In the genomic region with DNA sequence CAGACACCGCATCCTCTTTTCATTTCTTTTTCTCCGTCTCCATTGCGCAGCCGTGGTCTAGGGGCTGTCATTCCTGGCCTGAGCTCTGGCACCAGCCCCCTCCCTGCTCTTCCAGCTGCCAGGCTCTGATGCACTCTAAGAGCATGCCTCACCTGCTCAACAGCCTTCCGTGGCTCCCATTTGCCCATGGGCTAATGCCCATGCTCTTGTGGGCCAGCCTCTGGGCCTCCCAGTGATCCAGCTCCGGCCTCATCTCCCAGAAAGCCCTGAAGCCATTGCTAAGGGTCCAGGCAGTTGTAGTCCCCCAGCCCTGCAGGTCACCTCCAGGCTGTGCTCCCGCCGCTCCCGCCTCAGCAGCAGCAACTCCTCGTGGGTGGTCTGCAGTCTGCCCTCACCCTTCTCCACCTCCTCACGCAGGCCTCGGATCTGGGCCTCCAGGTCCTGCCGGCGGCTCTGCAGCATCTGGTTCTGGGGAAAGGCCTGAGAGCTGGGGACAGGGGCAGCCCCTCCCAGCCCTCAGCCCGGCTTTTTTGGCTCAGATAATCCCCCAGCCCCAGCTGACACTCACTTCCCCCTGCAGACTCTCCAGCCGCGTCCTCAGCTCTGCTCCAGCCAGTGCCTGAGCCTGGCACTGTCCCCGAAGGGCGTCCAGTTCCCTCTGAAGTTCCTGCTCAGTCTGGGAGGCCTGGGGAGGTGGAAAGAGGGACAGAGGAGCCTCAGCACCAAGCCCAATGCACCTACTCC, we compare ENCODE assay signal across 16 cellular contexts. TPM values are rescaled to one million over a fixed set of nuclear protein-coding genes. Genes with fewer than 3 reads are reported as not detected.
A peak's percentile ranks its signal among the peaks of the same experiment; 100 is the strongest.
DNase-seq lines count a peak whose midpoint lies in the region; ATAC-seq, FAIRE-seq and TF ChIP-seq lines count a peak whose summit lies in the region.
"Had no signal": no experiment of that assay in that cellular context is flagged by ENCODE, and none has a peak within 500 bp of the region (broad histone marks: within the 10 kb centered on the region; RNA-seq: fewer than 3 reads in every experiment).

No MANE protein-coding gene starts in this region.

- H2AFZ ChIP-seq in H1 (ENCODE audit: low read length) (no peak overlapping the region), PC-9 (no peak overlapping the region)
- H2AFZ ChIP-seq: parathyroid adenoma had no signal

- H3K4me3 Mint-ChIP-seq in natural killer cell treated with Interleukin-12 subunit alpha and Interleukin-12 subunit beta and Interleukin-15 and Interleukin-18, amount 100 ng/mL, for 72 hours: peak overlapping the region; percentile 48
- H3K4me3 Mint-ChIP-seq in natural killer cell: no peak overlapping the region
- peak overlapping the region; percentile 44 to 74 (median 62) for H3K4me3 Mint-ChIP-seq in T-cell
- H3K4me3 Mint-ChIP-seq in type B pancreatic cell: peak overlapping the region; percentile 49

- H3K27ac Mint-ChIP-seq in natural killer cell treated with Interleukin-12 subunit alpha and Interleukin-12 subunit beta and Interleukin-15 and Interleukin-18, amount 100 ng/mL, for 72 hours: no peak overlapping the region
- no peak overlapping the region for H3K27ac Mint-ChIP-seq in natural killer cell
- no peak overlapping the region for H3K27ac Mint-ChIP-seq in T-cell
- peak overlapping the region; percentile 76 for H3K27ac Mint-ChIP-seq in type B pancreatic cell

- peaks cover 0 to 9% (median 6%) of the 10 kb centered on the region in 4 experiments; a peak in 6 of 7 replicates for H3K4me1 ChIP-seq in H1 (replicated peaks in 1 of 4; ENCODE audit: control insufficient read depth in 3 of 4, insufficient read depth in 4 of 4, low read length in 3 of 4)
- peaks cover 30% of the 10 kb centered on the region for H3K4me1 ChIP-seq in PC-9 (replicated peaks; ENCODE audit: insufficient read depth)
- H3K4me1 ChIP-seq: parathyroid adenoma had no signal

- CTCF ChIA-PET in T-cell (lab: Charles Lee): interaction anchor here (1.0 to 2.0 kb wide), 3 partner anchors 22 to 100 kb away, joined by 3 to 28 read pairs (median 3); no protein-coding TSS in a partner anchor
- CTCF ChIA-PET in H1 (lab: Charles Lee; ENCODE audit: partially characterized antibody): interaction anchor here (0.6 to 23.8 kb wide), 23 partner anchors 11 to 1366 kb away, joined by 3 to 639 read pairs (median 10); a partner anchor contains a TSS
- CTCF ChIA-PET in PC-9 (lab: Charles Lee): interaction anchor here (1.7 to 2.5 kb wide), 2 partner anchors 18 to 99 kb away, joined by 5 to 16 read pairs; a partner anchor contains a TSS

- no peak overlapping the region for H3K14ac ChIP-seq in H1 (ENCODE audit: insufficient read length)

- ATAC-seq in natural killer cell treated with Interleukin-12 subunit alpha and Interleukin-12 subunit beta and Interleukin-15 and Interleukin-18, amount 100 ng/mL, for 72 hours: no peak
- ATAC-seq in natural killer cell (no peak), T-cell (replicated peaks in 1 of 4) (no peak)
- ATAC-seq: left colon, mucosa of descending colon had no signal

- H3K36me3 ChIP-seq in H1 (ENCODE audit: control insufficient read depth in 2 of 4, insufficient read depth in 4 of 4, low read length in 3 of 4) (peaks cover 0 to 21% (median 9%) of the 10 kb centered on the region in 4 experiments; a peak in 7 of 8 replicates), PC-9 (ENCODE audit: low read depth) (0 out of 2 replicates have a peak, but pooled peaks cover 3% of the 10 kb centered on the region)

- no peak overlapping the region for H2BK15ac ChIP-seq in H1 (ENCODE audit: low read length)

- H3K27ac ChIP-seq in H1 (ENCODE audit: low read depth, low read length): no peak overlapping the region
- no peak overlapping the region for H3K27ac ChIP-seq in PC-9
- H3K27ac ChIP-seq: parathyroid adenoma had no signal

- H3K79me1 ChIP-seq in H1 (ENCODE audit: low read depth, low read length): no peaks in the 10 kb centered on the region

- no peak for TF ChIP-seq RAD21 in H1 (IDR thresholded peaks at IDR 0.05 in 1 of 2, conservative IDR thresholded peaks at IDR 0.05 in 1 of 2; ENCODE audit: low read depth in 2 of 2, low read length in 2 of 2)

- peaks cover 33 to 43% of the 10 kb centered on the region in 2 donors for H3K27me3 Mint-ChIP-seq in natural killer cell treated with Interleukin-12 subunit alpha and Interleukin-12 subunit beta and Interleukin-15 and Interleukin-18, amount 100 ng/mL, for 72 hours
- H3K27me3 Mint-ChIP-seq in natural killer cell (ENCODE audit: low read depth in 2 of 2) (peaks cover 35 to 47% of the 10 kb centered on the region in 2 donors), T-cell (peaks cover 39 to 46% of the 10 kb centered on the region in 2 donors), type B pancreatic cell (peaks cover 39% of the 10 kb centered on the region)

- H3K18ac ChIP-seq in H1 (ENCODE audit: extremely low read depth, low read length): no peak overlapping the region

- H3K4me3 ChIP-seq in H1 (ENCODE audit: extremely low read depth in 1 of 4, insufficient read depth in 2 of 4, low read depth in 3 of 4, low read length in 4 of 4) (no peak overlapping the region), PC-9 (no peak overlapping the region)
- H3K4me3 ChIP-seq: mucosa of descending colon had no signal

- no peak overlapping the region for H2BK120ac ChIP-seq in H1 (replicated peaks; ENCODE audit: low read depth, low read length)

- WGBS in H1 (ENCODE audit: extremely low coverage in 1 of 2, insufficient coverage in 1 of 2, insufficient read length in 1 of 2, insufficient replicate concordance in 2 of 2, low coverage in 1 of 2, low lambda C conversion rate in 2 of 2, missing lambda C conversion rate in 1 of 2), 2 experiments: 95% methylated on average over 17 of the region's 19 CpGs; no CpG with 5 or more reads in 1 of the 2 experiments

- DNase-seq in natural killer cell treated with Interleukin-12 subunit alpha and Interleukin-12 subunit beta and Interleukin-15 and Interleukin-18, amount 100 ng/mL, for 72 hours (ENCODE audit: low spot score): no peak
- DNase-seq in natural killer cell (no peak), T-cell (no peak), H1 (ENCODE audit: low read depth in 1 of 2, low spot score in 2 of 2) (peak in 1 of 2 experiments; percentile 40), type B pancreatic cell (ENCODE audit: extremely low spot score, unreplicated experiment) (no peak), NCI-H146 treated with DMSO at 0.1 percent for 48 hours (lab: John Stamatoyannopoulos, UW; ENCODE audit: unreplicated experiment) (no peak), PC-9 (no peak), GM20000 (ENCODE audit: low spot score) (no peak)
- DNase-seq: cerebellar nuclear complex, DMS79 treated with DMSO at 0.1 percent for 48 hours, NCI-H2081, NCI-H524, OCI-M1 had no signal

- H4K8ac ChIP-seq in H1 (ENCODE audit: extremely low read depth, insufficient read depth, low read length): no peak overlapping the region; the same call in 1 of the 2 replicates

- H3K23me2 ChIP-seq in H1 (ENCODE audit: low read depth, low read length): no peaks in the 10 kb centered on the region

- TF ChIP-seq POLR2A in H1 (IDR thresholded peaks at IDR 0.05; ENCODE audit: control extremely low read depth in 1 of 2, low read depth in 2 of 2, low read length in 2 of 2): no peak

- peaks cover 54% of the 10 kb centered on the region for H3F3A ChIP-seq in PC-9 (ENCODE audit: insufficient read depth, low read depth)

- H3K4me1 Mint-ChIP-seq in natural killer cell treated with Interleukin-12 subunit alpha and Interleukin-12 subunit beta and Interleukin-15 and Interleukin-18, amount 100 ng/mL, for 72 hours (ENCODE audit: low read depth in 2 of 2): peaks cover 34 to 36% of the 10 kb centered on the region in 2 donors
- H3K4me1 Mint-ChIP-seq in natural killer cell (peaks cover 6 to 36% of the 10 kb centered on the region in 2 donors), T-cell (peaks cover 19 to 39% (median 28%) of the 10 kb centered on the region in 3 donors), type B pancreatic cell (ENCODE audit: unreplicated experiment) (peaks cover 12% of the 10 kb centered on the region)

- H3K4me2 ChIP-seq in H1 (ENCODE audit: insufficient read depth in 1 of 2, low read depth in 2 of 2, low read length in 2 of 2) (no peak overlapping the region), PC-9 (no peak overlapping the region)

- TF ChIP-seq CTCF in natural killer cell (IDR thresholded peaks at IDR 0.05) (no peak), H1 (IDR thresholded peaks at IDR 0.05; ENCODE audit: control extremely low read depth in 1 of 3, insufficient read depth in 1 of 3, low read depth in 1 of 3, low read length in 3 of 3) (no peak), type B pancreatic cell (conservative IDR thresholded peaks at IDR 0.05) (no peak), PC-9 (conservative IDR thresholded peaks at IDR 0.05) (no peak), GM20000 (IDR thresholded peaks at IDR 0.05; ENCODE audit: extremely low read depth, missing control alignments) (no peak)

- POLR2A ChIA-PET in T-cell (lab: Charles Lee) (interaction anchor here in 1 of 2 donors (0.6 kb wide), 1 partner anchor 1841 kb away, joined by 3 read pairs; no protein-coding TSS in a partner anchor), H1 (lab: Charles Lee; ENCODE audit: partially characterized antibody) (interaction anchor here (0.7 to 35.7 kb wide), 8 partner anchors 1 to 102 kb away, joined by 3 to 1808 read pairs (median 78); a partner anchor contains a TSS), PC-9 (lab: Charles Lee; ENCODE audit: unreplicated experiment) (no interaction called here)

- no peak overlapping the region for H3K9ac ChIP-seq in H1 (replicated peaks in 1 of 4; ENCODE audit: extremely low read depth in 1 of 4, low read depth in 3 of 4, low read length in 3 of 4)
- H3K9ac ChIP-seq: parathyroid adenoma had no signal

- H4K5ac ChIP-seq in H1 (ENCODE audit: insufficient read length, low read depth, low read length): no peak overlapping the region

- H2AK5ac ChIP-seq in H1 (ENCODE audit: low read depth, low read length): no peak overlapping the region

- H2BK20ac ChIP-seq in H1 (ENCODE audit: low read length): 0 out of 2 replicates have a peak overlapping the region, but pooled peaks have one; percentile 48

- intact Hi-C loops in natural killer cell (cut with micrococcal nuclease): no loop called here
- intact Hi-C loops in PC-9 (cut with micrococcal nuclease; ENCODE audit: unreplicated experiment): no loop called here

- H2BK5ac ChIP-seq in H1 (ENCODE audit: low read depth, low read length): no peak overlapping the region

- H3K9me2 ChIP-seq in PC-9 (ENCODE audit: insufficient read depth): no peaks in the 10 kb centered on the region

- no peak overlapping the region for H3K4ac ChIP-seq in H1 (replicated peaks; ENCODE audit: insufficient read length, low read depth, low read length)

- BruUV-seq in PC-9 (replicated peaks; lab: Mats Ljungman, UMichigan): no TSS peak

- H3K56ac ChIP-seq in H1 (replicated peaks; ENCODE audit: insufficient read length, low read depth, low read length): no peak overlapping the region

- H3K27me3 ChIP-seq in H1 (replicated peaks in 1 of 4; ENCODE audit: control insufficient read depth in 3 of 4, extremely low read depth in 1 of 4, insufficient read depth in 3 of 4, low read length in 3 of 4) (no peaks in the 10 kb centered on the region), PC-9 (ENCODE audit: insufficient read depth, low read depth) (no peaks in the 10 kb centered on the region)

- no peaks in the 10 kb centered on the region for H3K9me3 Mint-ChIP-seq in natural killer cell treated with Interleukin-12 subunit alpha and Interleukin-12 subunit beta and Interleukin-15 and Interleukin-18, amount 100 ng/mL, for 72 hours
- H3K9me3 Mint-ChIP-seq in natural killer cell (no peaks in the 10 kb centered on the region), T-cell (no peaks in the 10 kb centered on the region), type B pancreatic cell (no peaks in the 10 kb centered on the region)

- H4K91ac ChIP-seq in H1 (replicated peaks; ENCODE audit: insufficient read length, low read length): no peak overlapping the region

- H2BK12ac ChIP-seq in H1 (ENCODE audit: low read depth, low read length): no peak overlapping the region

- no peak overlapping the region for H3K23ac ChIP-seq in H1 (ENCODE audit: insufficient read length)

- H3K9me3 ChIP-seq in H1 (ENCODE audit: insufficient read depth in 2 of 2, low read depth in 1 of 2, low read length in 1 of 2) (no peaks in the 10 kb centered on the region), PC-9 (ENCODE audit: insufficient read depth, low read depth) (no peaks in the 10 kb centered on the region)
- H3K9me3 ChIP-seq: mucosa of descending colon had no signal

- no peak for TF ChIP-seq EP300 in H1 (IDR thresholded peaks at IDR 0.05; ENCODE audit: borderline replicate concordance in 1 of 2, low read depth in 2 of 2, low read length in 2 of 2)

- H3K79me2 ChIP-seq in H1 (ENCODE audit: control insufficient read depth in 1 of 2, insufficient read depth in 2 of 2, low read length in 2 of 2): no peaks in the 10 kb centered on the region
- H3K79me2 ChIP-seq in PC-9 (ENCODE audit: low read depth): peaks cover 6% of the 10 kb centered on the region
- H3K79me2 ChIP-seq: parathyroid adenoma had no signal

- FAIRE-seq in H1 (lab: Jason Lieb, UNC): no peak

- H4K20me1 ChIP-seq in H1 (replicated peaks in 1 of 2; ENCODE audit: control insufficient read depth in 1 of 2, insufficient read depth in 2 of 2, low read length in 2 of 2) (peaks cover 8 to 33% of the 10 kb centered on the region in 2 experiments), PC-9 (ENCODE audit: insufficient read depth) (peaks cover 11% of the 10 kb centered on the region; the same call in 1 of the 2 replicates)

- no peaks in the 10 kb centered on the region for H3K36me3 Mint-ChIP-seq in natural killer cell treated with Interleukin-12 subunit alpha and Interleukin-12 subunit beta and Interleukin-15 and Interleukin-18, amount 100 ng/mL, for 72 hours
- H3K36me3 Mint-ChIP-seq in natural killer cell: no peaks in the 10 kb centered on the region
- H3K36me3 Mint-ChIP-seq in T-cell: peaks cover 9% of the 10 kb centered on the region
- H3K36me3 Mint-ChIP-seq in type B pancreatic cell: peaks cover 4% of the 10 kb centered on the region

RNA-seq across cellular contexts. Expression of a gene that starts 6.4 kb away (rescaled TPM):
- total RNA-seq in natural killer cell treated with Interleukin-12 subunit alpha and Interleukin-12 subunit beta and Interleukin-15 and Interleukin-18, amount 100 ng/mL, for 72 hours: under 1 TPM; 0.50 to 0.67 TPM
- total RNA-seq in natural killer cell (not detected), T-cell (under 1 TPM in 3 of 5 donors, not detected in 2; 0.13 to 0.16 (median 0.15) TPM), type B pancreatic cell (ENCODE audit: low replicate concordance) (15.2 and 28.6 TPM in 2 replicates), PC-9 (2021) (57.9 and 68.7 TPM in 2 replicates)
- total RNA-seq in H1 (2021; fragmentation: NEBNext Ultra II Directional; extraction: Animal tissue kit (Norgen Biotek cat#: 25700)): 14.3 and 15.9 TPM in 2 replicates
- 7.3 and 14.2 TPM in 2 replicates for polyA plus RNA-seq in H1 (2011; rRNA removed)
- polyA plus RNA-seq in H1 (2011; cell fraction: cytosol; rRNA removed): 18.0 TPM
- 32.3 TPM for polyA plus RNA-seq in H1 (2011; cell fraction: nucleus; rRNA removed)
- polyA plus RNA-seq in H1 (2012, experiment 1 of 2): 9.8 to 15.5 TPM (median 13.9 TPM) in 4 replicates
- 5.9 TPM for polyA plus RNA-seq in H1 (2012, experiment 2 of 2)
- polyA plus RNA-seq in H1 (2013, experiment 1 of 2): 10.2 TPM
- 9.1 TPM for polyA plus RNA-seq in H1 (2013, experiment 2 of 2)
- polyA minus RNA-seq in H1 (2011; rRNA and poly(A)+ RNA removed): 2.5 and 4.1 TPM in 2 replicates
- polyA minus RNA-seq in H1 (2011; cell fraction: cytosol; rRNA and poly(A)+ RNA removed): 4.6 TPM
- 8.3 TPM for polyA minus RNA-seq in H1 (2011; cell fraction: nucleus; rRNA and poly(A)+ RNA removed)

RNA-seq across cellular contexts. Expression of a gene that starts 6.5 kb away (rescaled TPM):
- total RNA-seq in natural killer cell treated with Interleukin-12 subunit alpha and Interleukin-12 subunit beta and Interleukin-15 and Interleukin-18, amount 100 ng/mL, for 72 hours: 10 to 100 TPM; 33.6 to 58.8 TPM
- total RNA-seq in natural killer cell (10 to 100 TPM; 17.1 to 21.5 (median 17.2) TPM), T-cell (10 to 100 TPM; 23.7 to 32.8 (median 31.7) TPM), type B pancreatic cell (ENCODE audit: low replicate concordance) (40.1 and 50.7 TPM in 2 replicates), PC-9 (2021) (69.9 and 109 TPM in 2 replicates)
- total RNA-seq in H1 (2021; fragmentation: NEBNext Ultra II Directional; extraction: Animal tissue kit (Norgen Biotek cat#: 25700)): 78.5 and 82.9 TPM in 2 replicates
- 111 and 137 TPM in 2 replicates for polyA plus RNA-seq in H1 (2011; rRNA removed)
- polyA plus RNA-seq in H1 (2011; cell fraction: cytosol; rRNA removed): 105 TPM
- polyA plus RNA-seq in H1 (2011; cell fraction: nucleus; rRNA removed): 118 TPM
- 65.6 to 98.4 TPM (median 93.0 TPM) in 4 replicates for polyA plus RNA-seq in H1 (2012, experiment 1 of 2)
- polyA plus RNA-seq in H1 (2012, experiment 2 of 2): 114 TPM
- polyA plus RNA-seq in H1 (2013, experiment 1 of 2): 36.7 TPM
- polyA plus RNA-seq in H1 (2013, experiment 2 of 2): 34.1 TPM
- 48.6 and 73.0 TPM in 2 replicates for polyA minus RNA-seq in H1 (2011; rRNA and poly(A)+ RNA removed)
- 59.2 TPM for polyA minus RNA-seq in H1 (2011; cell fraction: cytosol; rRNA and poly(A)+ RNA removed)
- 37.9 TPM for polyA minus RNA-seq in H1 (2011; cell fraction: nucleus; rRNA and poly(A)+ RNA removed)

RNA-seq across cellular contexts. Expression of a gene that starts 6.6 kb away (rescaled TPM):
- total RNA-seq in natural killer cell treated with Interleukin-12 subunit alpha and Interleukin-12 subunit beta and Interleukin-15 and Interleukin-18, amount 100 ng/mL, for 72 hours: 10 to 100 TPM; 14.3 to 18.4 TPM
- total RNA-seq in natural killer cell: 10 to 100 TPM; 15.4 to 21.8 (median 16.0) TPM
- total RNA-seq in T-cell: 10 to 100 TPM; 11.4 to 25.9 (median 22.3) TPM
- 66.2 and 72.7 TPM in 2 replicates for total RNA-seq in H1 (2021; fragmentation: NEBNext Ultra II Directional; extraction: Animal tissue kit (Norgen Biotek cat#: 25700))
- 138 and 195 TPM in 2 replicates for polyA plus RNA-seq in H1 (2011; rRNA removed)
- 98.0 TPM for polyA plus RNA-seq in H1 (2011; cell fraction: cytosol; rRNA removed)
- 119 TPM for polyA plus RNA-seq in H1 (2011; cell fraction: nucleus; rRNA removed)
- 100 to 142 TPM (median 123 TPM) in 4 replicates for polyA plus RNA-seq in H1 (2012, experiment 1 of 2)
- 151 TPM for polyA plus RNA-seq in H1 (2012, experiment 2 of 2)
- 119 TPM for polyA plus RNA-seq in H1 (2013, experiment 1 of 2)
- polyA plus RNA-seq in H1 (2013, experiment 2 of 2): 124 TPM
- polyA minus RNA-seq in H1 (2011; rRNA and poly(A)+ RNA removed): 16.3 and 19.5 TPM in 2 replicates
- 37.1 TPM for polyA minus RNA-seq in H1 (2011; cell fraction: cytosol; rRNA and poly(A)+ RNA removed)
- 29.6 TPM for polyA minus RNA-seq in H1 (2011; cell fraction: nucleus; rRNA and poly(A)+ RNA removed)
- 34.8 and 49.4 TPM in 2 replicates for total RNA-seq in type B pancreatic cell (ENCODE audit: low replicate concordance)
- total RNA-seq in PC-9 (2021): 118 and 186 TPM in 2 replicates

RNA-seq across cellular contexts. Expression of a gene that starts 10.1 kb away (rescaled TPM):
- total RNA-seq in natural killer cell treated with Interleukin-12 subunit alpha and Interleukin-12 subunit beta and Interleukin-15 and Interleukin-18, amount 100 ng/mL, for 72 hours: 1 to 10 TPM; 6.4 to 6.5 TPM
- total RNA-seq in natural killer cell: 1 to 10 TPM; 2.4 to 3.7 (median 3.1) TPM
- 1 to 10 TPM in 4 of 5 donors, under 1 TPM in 1; 0.43 to 3.7 (median 2.5) TPM for total RNA-seq in T-cell
- total RNA-seq in H1 (2021; fragmentation: NEBNext Ultra II Directional; extraction: Animal tissue kit (Norgen Biotek cat#: 25700)): 77.0 and 81.0 TPM in 2 replicates
- 82.5 and 121 TPM in 2 replicates for polyA plus RNA-seq in H1 (2011; rRNA removed)
- polyA plus RNA-seq in H1 (2011; cell fraction: cytosol; rRNA removed): 88.3 TPM
- polyA plus RNA-seq in H1 (2011; cell fraction: nucleus; rRNA removed): 120 TPM
- polyA plus RNA-seq in H1 (2012, experiment 1 of 2): 45.8 to 72.6 TPM (median 63.2 TPM) in 4 replicates
- 45.0 TPM for polyA plus RNA-seq in H1 (2012, experiment 2 of 2)
- polyA plus RNA-seq in H1 (2013, experiment 1 of 2): 89.9 TPM
- polyA plus RNA-seq in H1 (2013, experiment 2 of 2): 111 TPM
- polyA minus RNA-seq in H1 (2011; rRNA and poly(A)+ RNA removed): 16.6 and 17.1 TPM in 2 replicates
- 52.9 TPM for polyA minus RNA-seq in H1 (2011; cell fraction: cytosol; rRNA and poly(A)+ RNA removed)
- 42.5 TPM for polyA minus RNA-seq in H1 (2011; cell fraction: nucleus; rRNA and poly(A)+ RNA removed)
- 24.0 and 55.5 TPM in 2 replicates for total RNA-seq in type B pancreatic cell (ENCODE audit: low replicate concordance)
- total RNA-seq in PC-9 (2021): 226 and 242 TPM in 2 replicates

RNA-seq across cellular contexts. Expression of a gene that starts 12.3 kb away (rescaled TPM):
- not detected for total RNA-seq in natural killer cell treated with Interleukin-12 subunit alpha and Interleukin-12 subunit beta and Interleukin-15 and Interleukin-18, amount 100 ng/mL, for 72 hours
- total RNA-seq in natural killer cell: not detected
- 1 to 10 TPM in 1 of 5 donors, under 1 TPM in 2, not detected in 2; 0.30 to 1.1 (median 0.85) TPM for total RNA-seq in T-cell
- total RNA-seq in H1 (2021; fragmentation: NEBNext Ultra II Directional; extraction: Animal tissue kit (Norgen Biotek cat#: 25700)): 747 and 793 TPM in 2 replicates
- polyA plus RNA-seq in H1 (2011; rRNA removed): 1,115 and 1,541 TPM in 2 replicates
- 1,064 TPM for polyA plus RNA-seq in H1 (2011; cell fraction: cytosol; rRNA removed)
- polyA plus RNA-seq in H1 (2011; cell fraction: nucleus; rRNA removed): 853 TPM
- polyA plus RNA-seq in H1 (2012, experiment 1 of 2): 1,062 to 1,141 TPM (median 1,120 TPM) in 4 replicates
- 1,707 TPM for polyA plus RNA-seq in H1 (2012, experiment 2 of 2)
- polyA plus RNA-seq in H1 (2013, experiment 1 of 2): 1,092 TPM
- 1,249 TPM for polyA plus RNA-seq in H1 (2013, experiment 2 of 2)
- polyA minus RNA-seq in H1 (2011; rRNA and poly(A)+ RNA removed): 497 and 676 TPM in 2 replicates
- polyA minus RNA-seq in H1 (2011; cell fraction: cytosol; rRNA and poly(A)+ RNA removed): 373 TPM
- 219 TPM for polyA minus RNA-seq in H1 (2011; cell fraction: nucleus; rRNA and poly(A)+ RNA removed)
- total RNA-seq in type B pancreatic cell (ENCODE audit: low replicate concordance): 98.9 and 243 TPM in 2 replicates
- total RNA-seq in PC-9 (2021): 0.26 and 0.38 TPM in 2 replicates
- total RNA-seq: left colon, mucosa of descending colon had no signal
